ENCODE assay signal across 9 cellular contexts in the genomic region with DNA sequence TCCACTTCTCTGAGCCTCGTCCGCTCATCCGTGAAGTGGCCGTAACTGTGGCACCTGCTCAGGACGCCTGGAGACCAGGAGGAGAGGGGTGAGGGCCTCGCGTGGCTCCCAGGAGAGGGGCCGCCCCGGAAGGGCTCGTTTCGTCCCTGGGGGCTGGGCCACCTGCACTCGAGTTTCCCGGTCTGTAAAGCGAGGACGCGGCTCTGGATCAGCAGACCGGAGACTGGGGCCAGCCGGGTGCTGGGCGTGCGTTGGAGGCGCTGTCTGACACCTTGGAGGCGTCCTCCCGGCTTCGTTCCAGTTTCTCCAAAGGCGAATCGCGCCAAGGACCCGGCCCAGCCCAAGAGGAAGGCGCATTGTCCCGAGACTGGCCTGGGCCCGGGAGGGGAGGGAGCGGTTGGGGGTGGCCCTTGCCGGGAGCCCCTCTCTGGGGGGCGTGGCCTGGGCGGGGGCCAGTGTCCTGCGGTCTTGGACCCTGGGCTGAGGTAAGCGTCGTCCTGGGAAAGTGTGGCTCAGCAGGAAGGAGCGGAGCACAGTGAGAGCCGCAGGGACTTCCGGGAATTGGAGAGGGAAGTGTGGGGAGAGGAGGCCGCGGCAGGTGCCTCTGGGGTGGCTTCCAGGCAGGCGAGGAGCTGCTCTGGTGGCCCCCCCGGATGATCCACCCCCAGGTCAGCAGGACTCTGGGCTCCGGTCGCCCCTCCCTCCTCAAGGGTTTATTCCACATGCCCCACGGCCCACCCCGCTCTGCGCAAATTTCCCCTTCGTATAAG.
A peak's percentile ranks its signal among the peaks of the same experiment; 100 is the strongest.
DNase-seq lines count a peak whose midpoint lies in the region; ATAC-seq lines count a peak whose summit lies in the region.
"Had no signal": no experiment of that assay in that cellular context is flagged by ENCODE, and none has a peak within 500 bp of the region (broad histone marks: within the 10 kb centered on the region; RNA-seq: fewer than 3 reads in every experiment).

No MANE protein-coding gene starts in this region.

- no peak overlapping the region for H3K4me3 Mint-ChIP-seq in activated naive CD4-positive, alpha-beta T cell treated with anti-CD3 and anti-CD28 coated beads, Interleukin-2, amount 10 ng/mL, durations not matched to agents 7 days and 5 days
- peak overlapping the region; percentile 25 for H3K4me3 Mint-ChIP-seq in stimulated activated naive CD8-positive, alpha-beta T cell treated with anti-CD3 and anti-CD28 coated beads, Interleukin-15, Interleukin-2, amounts not matched to agents 100 ng/mL and 50 ng/mL, for 24 hours

- no peak overlapping the region for H3K27ac Mint-ChIP-seq in activated naive CD4-positive, alpha-beta T cell treated with anti-CD3 and anti-CD28 coated beads, Interleukin-2, amount 10 ng/mL, durations not matched to agents 7 days and 5 days
- no peak overlapping the region for H3K27ac Mint-ChIP-seq in stimulated activated naive CD8-positive, alpha-beta T cell treated with anti-CD3 and anti-CD28 coated beads, Interleukin-15, Interleukin-2, amounts not matched to agents 100 ng/mL and 50 ng/mL, for 24 hours

- peaks cover 59% of the 10 kb centered on the region for H3K27me3 Mint-ChIP-seq in activated naive CD4-positive, alpha-beta T cell treated with anti-CD3 and anti-CD28 coated beads, Interleukin-2, amount 10 ng/mL, durations not matched to agents 7 days and 5 days
- H3K27me3 Mint-ChIP-seq in stimulated activated naive CD8-positive, alpha-beta T cell treated with anti-CD3 and anti-CD28 coated beads, Interleukin-15, Interleukin-2, amounts not matched to agents 100 ng/mL and 50 ng/mL, for 24 hours, result no peaks in the 10 kb centered on the region

- peaks cover 24% of the 10 kb centered on the region for H3K4me1 Mint-ChIP-seq in activated naive CD4-positive, alpha-beta T cell treated with anti-CD3 and anti-CD28 coated beads, Interleukin-2, amount 10 ng/mL, durations not matched to agents 7 days and 5 days
- peaks cover 21% of the 10 kb centered on the region for H3K4me1 Mint-ChIP-seq in stimulated activated naive CD8-positive, alpha-beta T cell treated with anti-CD3 and anti-CD28 coated beads, Interleukin-15, Interleukin-2, amounts not matched to agents 100 ng/mL and 50 ng/mL, for 24 hours (ENCODE audit: low read depth)

- CTCF ChIA-PET in activated naive CD4-positive, alpha-beta T cell treated with anti-CD3 and anti-CD28 coated beads, Interleukin-2, amount 10 ng/mL, durations not matched to agents 7 days and 5 days (lab: Charles Lee), result no interaction called here

- H3K36me3 Mint-ChIP-seq in activated naive CD4-positive, alpha-beta T cell treated with anti-CD3 and anti-CD28 coated beads, Interleukin-2, amount 10 ng/mL, durations not matched to agents 7 days and 5 days, result peaks cover 6% of the 10 kb centered on the region
- no peaks in the 10 kb centered on the region for H3K36me3 Mint-ChIP-seq in stimulated activated naive CD8-positive, alpha-beta T cell treated with anti-CD3 and anti-CD28 coated beads, Interleukin-15, Interleukin-2, amounts not matched to agents 100 ng/mL and 50 ng/mL, for 24 hours (ENCODE audit: low read depth)

- DNase-seq in NCI-H1417 (lab: John Stamatoyannopoulos, UW) (peak in 2 of 3 experiments; percentile 68 to 77), NCI-H1417 treated with DMSO at 0.1 percent for 48 hours (lab: John Stamatoyannopoulos, UW) (no peak), left kidney (ENCODE audit: low read depth, low spot score) (peak; percentile 81), germinal center (ENCODE audit: low spot score) (no peak)
- DNase-seq in activated naive CD4-positive, alpha-beta T cell treated with anti-CD3 and anti-CD28 coated beads, Interleukin-2, amount 10 ng/mL, durations not matched to agents 7 days and 5 days, result peak; percentile 44

- ATAC-seq in HG03280 (IDR thresholded peaks at IDR 0.05; ENCODE audit: unreplicated experiment) (no peak), GM19351 (IDR thresholded peaks at IDR 0.05; ENCODE audit: unreplicated experiment) (no peak)
- ATAC-seq: A549 had no signal

- peaks cover 10% of the 10 kb centered on the region for H3K9me3 Mint-ChIP-seq in activated naive CD4-positive, alpha-beta T cell treated with anti-CD3 and anti-CD28 coated beads, Interleukin-2, amount 10 ng/mL, durations not matched to agents 7 days and 5 days
- peaks cover 19% of the 10 kb centered on the region for H3K9me3 Mint-ChIP-seq in stimulated activated naive CD8-positive, alpha-beta T cell treated with anti-CD3 and anti-CD28 coated beads, Interleukin-15, Interleukin-2, amounts not matched to agents 100 ng/mL and 50 ng/mL, for 24 hours

Comparison
In these comparisons a context has a peak if more than half of its experiments do, and no peak if none do; other contexts are left out.
1. DNase-seq: peak in NCI-H1417 (2 of 3), activated naive CD4-positive, alpha-beta T cell treated with anti-CD3 and anti-CD28 coated beads, Interleukin-2, amount 10 ng/mL, durations not matched to agents 7 days and 5 days (single experiment) and left kidney (single experiment); none in NCI-H1417 treated with DMSO at 0.1 percent for 48 hours (single experiment) and germinal center (single experiment).